In genomic region chr17:76271669-76272540, GRCh38 we compare ENCODE assay signal across 1 cellular context.
A peak's percentile ranks its signal among the peaks of the same experiment; 100 is the strongest.
TF ChIP-seq lines count a peak whose summit lies in the region.

No MANE protein-coding gene starts in this region.

TF ChIP-seq in HepG2, 621 proteins besides CTCF, POLR2A, EP300 and RAD21 (continued from another document):
- TF ChIP-seq, protein P1, sequence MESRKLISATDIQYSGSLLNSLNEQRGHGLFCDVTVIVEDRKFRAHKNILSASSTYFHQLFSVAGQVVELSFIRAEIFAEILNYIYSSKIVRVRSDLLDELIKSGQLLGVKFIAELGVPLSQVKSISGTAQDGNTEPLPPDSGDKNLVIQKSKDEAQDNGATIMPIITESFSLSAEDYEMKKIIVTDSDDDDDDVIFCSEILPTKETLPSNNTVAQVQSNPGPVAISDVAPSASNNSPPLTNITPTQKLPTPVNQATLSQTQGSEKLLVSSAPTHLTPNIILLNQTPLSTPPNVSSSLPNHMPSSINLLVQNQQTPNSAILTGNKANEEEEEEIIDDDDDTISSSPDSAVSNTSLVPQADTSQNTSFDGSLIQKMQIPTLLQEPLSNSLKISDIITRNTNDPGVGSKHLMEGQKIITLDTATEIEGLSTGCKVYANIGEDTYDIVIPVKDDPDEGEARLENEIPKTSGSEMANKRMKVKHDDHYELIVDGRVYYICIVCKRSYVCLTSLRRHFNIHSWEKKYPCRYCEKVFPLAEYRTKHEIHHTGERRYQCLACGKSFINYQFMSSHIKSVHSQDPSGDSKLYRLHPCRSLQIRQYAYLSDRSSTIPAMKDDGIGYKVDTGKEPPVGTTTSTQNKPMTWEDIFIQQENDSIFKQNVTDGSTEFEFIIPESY (CRISPR knock-in tag; IDR thresholded peaks at IDR 0.05), result peak; percentile 42; the same call in 1 of the 2 replicates
- TF ChIP-seq, protein P2, sequence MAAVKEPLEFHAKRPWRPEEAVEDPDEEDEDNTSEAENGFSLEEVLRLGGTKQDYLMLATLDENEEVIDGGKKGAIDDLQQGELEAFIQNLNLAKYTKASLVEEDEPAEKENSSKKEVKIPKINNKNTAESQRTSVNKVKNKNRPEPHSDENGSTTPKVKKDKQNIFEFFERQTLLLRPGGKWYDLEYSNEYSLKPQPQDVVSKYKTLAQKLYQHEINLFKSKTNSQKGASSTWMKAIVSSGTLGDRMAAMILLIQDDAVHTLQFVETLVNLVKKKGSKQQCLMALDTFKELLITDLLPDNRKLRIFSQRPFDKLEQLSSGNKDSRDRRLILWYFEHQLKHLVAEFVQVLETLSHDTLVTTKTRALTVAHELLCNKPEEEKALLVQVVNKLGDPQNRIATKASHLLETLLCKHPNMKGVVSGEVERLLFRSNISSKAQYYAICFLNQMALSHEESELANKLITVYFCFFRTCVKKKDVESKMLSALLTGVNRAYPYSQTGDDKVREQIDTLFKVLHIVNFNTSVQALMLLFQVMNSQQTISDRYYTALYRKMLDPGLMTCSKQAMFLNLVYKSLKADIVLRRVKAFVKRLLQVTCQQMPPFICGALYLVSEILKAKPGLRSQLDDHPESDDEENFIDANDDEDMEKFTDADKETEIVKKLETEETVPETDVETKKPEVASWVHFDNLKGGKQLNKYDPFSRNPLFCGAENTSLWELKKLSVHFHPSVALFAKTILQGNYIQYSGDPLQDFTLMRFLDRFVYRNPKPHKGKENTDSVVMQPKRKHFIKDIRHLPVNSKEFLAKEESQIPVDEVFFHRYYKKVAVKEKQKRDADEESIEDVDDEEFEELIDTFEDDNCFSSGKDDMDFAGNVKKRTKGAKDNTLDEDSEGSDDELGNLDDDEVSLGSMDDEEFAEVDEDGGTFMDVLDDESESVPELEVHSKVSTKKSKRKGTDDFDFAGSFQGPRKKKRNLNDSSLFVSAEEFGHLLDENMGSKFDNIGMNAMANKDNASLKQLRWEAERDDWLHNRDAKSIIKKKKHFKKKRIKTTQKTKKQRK (IDR thresholded peaks at IDR 0.05; ENCODE audit: low read length), result no peak
- no peak for TF ChIP-seq HOXA7 (CRISPR knock-in tag; IDR thresholded peaks at IDR 0.05)
- 0 out of 2 replicates have a peak, but pooled peaks have one; percentile 14 for TF ChIP-seq RXRA (CRISPR knock-in tag; IDR thresholded peaks at IDR 0.05)
- no peak for TF ChIP-seq MXD4 (CRISPR knock-in tag; IDR thresholded peaks at IDR 0.05)
- 0 out of 4 replicates have a peak, but pooled peaks of 1 of the 2 experiments have one; percentile 26 for TF ChIP-seq HMGXB4 (CRISPR knock-in tag; IDR thresholded peaks at IDR 0.05; ENCODE audit: borderline replicate concordance in 1 of 2, low read depth in 1 of 2)
- no peak for TF ChIP-seq ZNF501 (CRISPR knock-in tag; IDR thresholded peaks at IDR 0.05)
- peak; percentile 92 for TF ChIP-seq AGO2 (optimal IDR thresholded peaks at IDR 0.05; ENCODE audit: low read depth, low read length)
- no peak for TF ChIP-seq TRIM24 (CRISPR knock-in tag; IDR thresholded peaks at IDR 0.05)
- TF ChIP-seq ZNF180 (CRISPR knock-in tag; IDR thresholded peaks at IDR 0.05; ENCODE audit: borderline replicate concordance, low read depth), result no peak
- TF ChIP-seq MEIS2 (CRISPR knock-in tag; IDR thresholded peaks at IDR 0.05), result 0 out of 2 replicates have a peak, but pooled peaks have one; percentile 14
- peak; percentile 48; the same call in 1 of the 2 replicates for TF ChIP-seq POLR2G (IDR thresholded peaks at IDR 0.05; ENCODE audit: low read depth, low read length)
- no peak for TF ChIP-seq MIER3 (CRISPR knock-in tag; IDR thresholded peaks at IDR 0.05; ENCODE audit: borderline replicate concordance)
- no peak for TF ChIP-seq GATAD2A (CRISPR knock-in tag; IDR thresholded peaks at IDR 0.05)
- no peak for TF ChIP-seq SRSF4 (IDR thresholded peaks at IDR 0.05; ENCODE audit: low read depth, low read length, poor library complexity, severe bottlenecking)
- TF ChIP-seq ESRRA (CRISPR knock-in tag; IDR thresholded peaks at IDR 0.05; ENCODE audit: low read depth), result no peak
- 0 out of 2 replicates have a peak, but pooled peaks have one; percentile 18 for TF ChIP-seq FIP1L1 (IDR thresholded peaks at IDR 0.05; ENCODE audit: borderline replicate concordance, insufficient read depth, low read depth, low read length)
- 0 out of 2 replicates have a peak, but pooled peaks have one; percentile 10 for TF ChIP-seq EED (CRISPR knock-in tag; IDR thresholded peaks at IDR 0.05)
- no peak for TF ChIP-seq RNF2 (conservative IDR thresholded peaks at IDR 0.05; ENCODE audit: low read depth)
- 0 out of 2 replicates have a peak, but pooled peaks have one; percentile 31 for TF ChIP-seq EEA1 (CRISPR knock-in tag; IDR thresholded peaks at IDR 0.05; ENCODE audit: borderline replicate concordance)
